Comparison of ENCODE assay signal across 25 cellular contexts in genomic region chr2:220114443-220114842, GRCh38.
"Had no signal": no experiment of that assay in that cellular context is flagged by ENCODE, and none has a peak within 500 bp of the region (broad histone marks: within the 10 kb centered on the region; RNA-seq: fewer than 3 reads in every experiment).

No MANE protein-coding gene starts in this region.

- H3K4me1 ChIP-seq: gastrocnemius medialis, lower lobe of right lung, psoas muscle, spleen, tibial nerve, upper lobe of left lung had no signal

- H3K4me1 Mint-ChIP-seq: naive thymus-derived CD8-positive, alpha-beta T cell; stimulated activated memory B cell treated with anti-CD40 and anti-IgM and Interleukin-4, amounts not matched to agents 10 μg/mL and 1 μg/mL and 100 μg/mL, for 72 hours had no signal

- ATAC-seq: esophagus mucosa; gastrocnemius medialis; left ventricle myocardium superior; lower lobe of right lung; naive thymus-derived CD8-positive, alpha-beta T cell; psoas muscle; right cardiac atrium; stimulated activated memory B cell treated with anti-CD40 and anti-IgM and Interleukin-4, amounts not matched to agents 10 μg/mL and 1 μg/mL and 100 μg/mL, for 72 hours; stimulated activated naive CD8-positive, alpha-beta T cell treated with anti-CD3 and anti-CD28 coated beads, Interleukin-15, Interleukin-2, amounts not matched to agents 100 U/mL and 50 U/mL, for 24 hours had no signal

- DNase-seq: cortex of kidney; effector CD4-positive, alpha-beta T cell; foreskin fibroblast; gastrocnemius medialis; head of caudate nucleus; left ventricle myocardium superior; lower lobe of right lung; naive thymus-derived CD8-positive, alpha-beta T cell; nephron progenitor cell; nucleus accumbens; posterior cingulate gyrus; psoas muscle; right cardiac atrium; spleen; stimulated activated CD4-positive, alpha-beta T cell treated with anti-CD3 and anti-CD28 coated beads, Interleukin-4, amount 100 ng/mL, for 4 hours; stimulated activated naive CD8-positive, alpha-beta T cell treated with anti-CD3 and anti-CD28 coated beads, Interleukin-15, Interleukin-2, amounts not matched to agents 100 U/mL and 50 U/mL, for 24 hours; upper lobe of left lung had no signal

- H3K36me3 ChIP-seq: gastrocnemius medialis, lower lobe of right lung, spleen, thoracic aorta, tibial nerve, upper lobe of left lung had no signal

- H3K4me3 Mint-ChIP-seq: naive thymus-derived CD8-positive, alpha-beta T cell; nephron progenitor cell; stimulated activated memory B cell treated with anti-CD40 and anti-IgM and Interleukin-4, amounts not matched to agents 10 μg/mL and 1 μg/mL and 100 μg/mL, for 72 hours had no signal

- H3K27me3 ChIP-seq: gastrocnemius medialis, spleen, tibial nerve, upper lobe of left lung had no signal

- H3K4me3 ChIP-seq: gastrocnemius medialis, lower lobe of right lung, psoas muscle, skin epidermis, spleen, thoracic aorta, tibial nerve, upper lobe of left lung had no signal

- H3K27ac Mint-ChIP-seq: naive thymus-derived CD8-positive, alpha-beta T cell; nephron progenitor cell; stimulated activated memory B cell treated with anti-CD40 and anti-IgM and Interleukin-4, amounts not matched to agents 10 μg/mL and 1 μg/mL and 100 μg/mL, for 72 hours had no signal

- H3K27ac ChIP-seq: epithelial cell of prostate, gastrocnemius medialis, lower lobe of right lung, psoas muscle, skin epidermis, spleen, thoracic aorta, tibial nerve, upper lobe of left lung had no signal

- H3K9me3 ChIP-seq: gastrocnemius medialis, lower lobe of right lung, psoas muscle, thoracic aorta, upper lobe of left lung had no signal

- H3K27me3 Mint-ChIP-seq: stimulated activated memory B cell treated with anti-CD40 and anti-IgM and Interleukin-4, amounts not matched to agents 10 μg/mL and 1 μg/mL and 100 μg/mL, for 72 hours had no signal

- H3K36me3 Mint-ChIP-seq: stimulated activated memory B cell treated with anti-CD40 and anti-IgM and Interleukin-4, amounts not matched to agents 10 μg/mL and 1 μg/mL and 100 μg/mL, for 72 hours had no signal

- FAIRE-seq: keratinocyte, urothelium cell line had no signal
